ENCODE assay signal across 25 cellular contexts in the genomic region with DNA sequence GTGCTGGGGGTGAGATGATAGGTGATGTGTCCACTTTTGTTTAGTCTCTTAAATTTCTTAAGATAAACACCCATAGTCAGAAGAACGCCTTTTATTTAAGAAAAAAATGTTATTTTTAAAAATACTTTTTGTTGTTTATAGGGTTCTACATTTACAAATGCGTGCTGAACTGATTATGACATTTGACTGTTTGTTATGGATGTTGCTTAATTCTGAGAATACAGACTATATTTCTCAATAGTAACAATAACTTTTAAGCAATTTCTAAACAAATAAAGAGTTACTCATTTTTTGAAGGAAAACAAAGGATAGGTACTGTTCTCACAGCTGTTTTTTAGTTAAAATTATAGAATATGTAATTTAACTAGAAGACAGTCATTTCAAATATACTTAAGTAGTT.
"Had no signal": no experiment of that assay in that cellular context is flagged by ENCODE, and none has a peak within 500 bp of the region (broad histone marks: within the 10 kb centered on the region; RNA-seq: fewer than 3 reads in every experiment).

No MANE protein-coding gene starts in this region.

- H3K27ac ChIP-seq: colonic mucosa, epithelial cell of prostate, esophagus squamous epithelium, foreskin keratinocyte, gastrocnemius medialis, heart right ventricle, left lung, lower lobe of right lung had no signal

- DNase-seq: colonic mucosa; cortex of kidney; effector CD8-positive, alpha-beta T cell; effector memory CD8-positive, alpha-beta T cell; endodermal cell; erythroblast; esophagus squamous epithelium; foreskin keratinocyte; gastrocnemius medialis; glutamatergic neuron; head of caudate nucleus; heart right ventricle; hippocampal formation; left cardiac atrium; left lung; left ventricle myocardium superior; lower lobe of right lung; mesenchymal stem cell; mucosa of descending colon; naive B cell; naive thymus-derived CD8-positive, alpha-beta T cell had no signal

- H3K4me1 ChIP-seq: colonic mucosa, esophagus squamous epithelium, foreskin keratinocyte, gastrocnemius medialis, heart right ventricle, left lung, lower lobe of right lung had no signal

- ATAC-seq: effector memory CD8-positive, alpha-beta T cell; esophagus mucosa; foreskin keratinocyte; gastrocnemius medialis; heart right ventricle; left cardiac atrium; left lung; left ventricle myocardium superior; lower lobe of right lung; mucosa of descending colon; naive thymus-derived CD8-positive, alpha-beta T cell had no signal

- H3K9me3 ChIP-seq: gastrocnemius medialis, lower lobe of right lung, mucosa of descending colon had no signal

- H3K36me3 ChIP-seq: colonic mucosa, esophagus squamous epithelium, gastrocnemius medialis, heart right ventricle, left lung, lower lobe of right lung had no signal

- H3K27me3 ChIP-seq: colonic mucosa, esophagus squamous epithelium, foreskin keratinocyte, gastrocnemius medialis, heart right ventricle, left lung had no signal

- H3K4me3 ChIP-seq: colonic mucosa, esophagus squamous epithelium, gastrocnemius medialis, heart right ventricle, left lung, lower lobe of right lung, mucosa of descending colon had no signal

- FAIRE-seq: islet of Langerhans, keratinocyte had no signal
